ENCODE assay signal across 10 cellular contexts in the genomic region with DNA sequence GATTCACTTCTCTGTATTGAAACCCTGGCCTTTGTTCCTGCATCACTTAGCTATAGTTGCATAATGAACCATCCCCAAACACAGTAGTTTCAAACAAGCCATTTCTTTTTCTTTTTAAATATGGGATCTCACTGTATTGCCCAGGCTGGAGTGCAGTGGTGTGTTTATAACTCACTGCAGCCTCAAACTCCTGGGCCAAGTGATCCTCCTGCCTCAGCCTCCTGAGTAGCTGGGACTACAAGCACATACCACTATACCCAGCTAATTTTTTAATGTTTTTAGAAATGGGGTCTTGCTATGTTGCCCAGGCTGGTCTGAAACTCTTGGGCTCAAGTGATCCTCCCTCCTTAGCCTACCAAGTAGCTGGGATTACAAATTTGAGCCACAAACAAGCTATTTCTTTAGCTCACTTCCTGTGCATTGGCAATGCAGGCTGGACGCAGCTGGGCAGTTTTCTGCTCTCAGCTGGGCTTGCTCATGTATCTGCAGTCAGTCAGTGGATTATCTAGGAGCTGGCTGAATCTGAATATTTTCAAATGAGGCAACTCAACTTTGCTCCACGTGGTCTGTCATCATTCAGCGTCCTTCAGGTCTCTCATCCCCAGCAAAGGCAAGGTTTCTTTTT.
"Had no signal": no experiment of that assay in that cellular context is flagged by ENCODE, and none has a peak within 500 bp of the region (broad histone marks: within the 10 kb centered on the region; RNA-seq: fewer than 3 reads in every experiment).

No MANE protein-coding gene starts in this region.

- DNase-seq: activated B cell treated with CpG ODN at 0.5 μM for 24 hours; left lung; stimulated activated naive CD4-positive, alpha-beta T cell treated with Interleukin-2 at 50 U/mL for 16 hours had no signal

- H3K4me3 ChIP-seq: ascending aorta, dorsolateral prefrontal cortex, esophagus muscularis mucosa, left lung, lung, neural progenitor cell, thoracic aorta, vagina had no signal
